Comparison of ENCODE assay signal across 22 cellular contexts in genomic region chr13:24284876-24285275, GRCh38.
"Had no signal": no experiment of that assay in that cellular context is flagged by ENCODE, and none has a peak within 500 bp of the region (broad histone marks: within the 10 kb centered on the region; RNA-seq: fewer than 3 reads in every experiment).

No MANE protein-coding gene starts in this region.

- H3K27ac Mint-ChIP-seq: activated CD4-positive, alpha-beta T cell treated with anti-CD3 and anti-CD28 coated beads for 36 hours; activated naive CD4-positive, alpha-beta T cell treated with anti-CD3 and anti-CD28 coated beads for 36 hours; activated T-helper 1 cell treated with anti-CD3 and anti-CD28 coated beads, Interleukin-12 subunit alpha, Interleukin-12 subunit beta, Interleukin-2, Interleukin-4 antibody, amounts not matched to agents 30 ng/mL and 10 ng/mL and 1 ng/mL, durations not matched to agents 14 hours and 24 hours and 36 hours; nephron had no signal

- H3K27me3 Mint-ChIP-seq: activated CD4-positive, alpha-beta T cell treated with anti-CD3 and anti-CD28 coated beads for 36 hours; effector memory CD8-positive, alpha-beta T cell had no signal

- H3K4me3 Mint-ChIP-seq: activated CD4-positive, alpha-beta T cell treated with anti-CD3 and anti-CD28 coated beads for 36 hours; activated naive CD4-positive, alpha-beta T cell treated with anti-CD3 and anti-CD28 coated beads for 36 hours; activated T-helper 1 cell treated with anti-CD3 and anti-CD28 coated beads, Interleukin-12 subunit alpha, Interleukin-12 subunit beta, Interleukin-2, Interleukin-4 antibody, amounts not matched to agents 30 ng/mL and 10 ng/mL and 1 ng/mL, durations not matched to agents 14 hours and 24 hours and 36 hours; effector memory CD8-positive, alpha-beta T cell; nephron had no signal

- FAIRE-seq: astrocyte had no signal

- DNase-seq: activated CD4-positive, alpha-beta T cell treated with anti-CD3 and anti-CD28 coated beads for 36 hours; activated CD4-positive, alpha-beta T cell treated with anti-CD3 and anti-CD28 coated beads, Interleukin-2, amount 50 U/mL, for 4 hours; activated CD4-positive, CD25-positive, alpha-beta regulatory T cell; activated effector memory CD4-positive, alpha-beta T cell treated with anti-CD3 and anti-CD28 coated beads, Interleukin-2, amount 50 U/mL, for 16 hours; activated naive CD4-positive, alpha-beta T cell treated with anti-CD3 and anti-CD28 coated beads for 36 hours; activated T-cell treated with anti-CD3 and anti-CD28 coated beads for 4 hours; amniotic stem cell; brain microvascular endothelial cell; cortex of kidney; effector memory CD8-positive, alpha-beta T cell; foreskin fibroblast; left ventricle myocardium superior; right lobe of liver; stimulated activated CD4-positive, alpha-beta T cell treated with anti-CD3 and anti-CD28 coated beads, Interleukin-12 subunit alpha, Interleukin-12 subunit beta, amount 100 ng/mL, for 4 hours; stimulated activated CD4-positive, alpha-beta T cell treated with anti-CD3 and anti-CD28 coated beads, Interleukin-4, amount 100 ng/mL, for 1 hour; stimulated activated naive CD8-positive, alpha-beta T cell treated with anti-CD3 and anti-CD28 coated beads, Interleukin-15, Interleukin-2, amounts not matched to agents 100 U/mL and 50 U/mL, for 24 hours; substantia nigra; upper lobe of right lung had no signal

- H3K9me3 Mint-ChIP-seq: activated naive CD4-positive, alpha-beta T cell treated with anti-CD3 and anti-CD28 coated beads for 36 hours; activated T-helper 1 cell treated with anti-CD3 and anti-CD28 coated beads, Interleukin-12 subunit alpha, Interleukin-12 subunit beta, Interleukin-2, Interleukin-4 antibody, amounts not matched to agents 30 ng/mL and 10 ng/mL and 1 ng/mL, durations not matched to agents 14 hours and 24 hours and 36 hours; effector memory CD8-positive, alpha-beta T cell; nephron had no signal

- ATAC-seq: activated CD4-positive, alpha-beta T cell treated with anti-CD3 and anti-CD28 coated beads for 36 hours; effector memory CD8-positive, alpha-beta T cell; esophagus mucosa; left ventricle myocardium superior; right lobe of liver; stimulated activated naive CD8-positive, alpha-beta T cell treated with anti-CD3 and anti-CD28 coated beads, Interleukin-15, Interleukin-2, amounts not matched to agents 100 U/mL and 50 U/mL, for 24 hours; upper lobe of right lung had no signal
